ENCODE assay signal across 15 cellular contexts in the genomic region with DNA sequence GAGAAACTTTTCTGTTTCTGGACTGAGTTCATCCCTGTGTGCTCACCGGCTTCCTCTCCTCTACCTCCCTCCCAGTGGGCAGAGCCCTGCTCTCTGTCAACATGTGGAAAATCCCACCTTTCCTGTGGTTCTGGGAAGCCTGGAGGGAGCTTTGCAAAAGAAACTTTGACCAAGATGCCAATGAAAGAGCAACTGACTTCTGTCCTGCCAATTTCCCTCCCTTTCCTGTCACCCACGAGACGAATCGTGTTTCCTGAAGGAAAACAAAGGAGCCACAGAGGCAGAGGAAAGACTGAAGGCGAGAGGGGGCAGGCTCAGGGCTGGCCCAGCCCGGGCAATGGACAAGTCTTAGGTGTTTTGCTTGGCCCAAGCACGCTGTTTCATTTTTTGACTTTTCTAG.
DNase-seq lines count a peak whose midpoint lies in the region; ATAC-seq and TF ChIP-seq lines count a peak whose summit lies in the region.
"Had no signal": no experiment of that assay in that cellular context is flagged by ENCODE, and none has a peak within 500 bp of the region (broad histone marks: within the 10 kb centered on the region; RNA-seq: fewer than 3 reads in every experiment).

No MANE protein-coding gene starts in this region.

- TF ChIP-seq CTCF in gastroesophageal sphincter (IDR thresholded peaks at IDR 0.05), result no peak
- TF ChIP-seq CTCF in parathyroid adenoma (IDR thresholded peaks at IDR 0.05), result no peak
- TF ChIP-seq CTCF in GM13976 (IDR thresholded peaks at IDR 0.05; ENCODE audit: borderline replicate concordance, control extremely low read depth, extremely low read depth, insufficient read depth, missing control alignments), result no peak

- H3K4me1 ChIP-seq in gastroesophageal sphincter (peaks cover 0 to 4% (median 0%) of the 10 kb centered on the region in 3 donors), parathyroid adenoma (no peaks in the 10 kb centered on the region)

- in situ Hi-C loops in GM13976 (cut with MboI; ENCODE audit: low sequenced_read_pairs, unreplicated experiment), result no loop called here

- H3K27ac ChIP-seq in gastroesophageal sphincter, result peak overlapping the region in 3 of 4 donors; percentile 48 to 59 (median 57)
- H3K27ac ChIP-seq in parathyroid adenoma, result peak overlapping the region; percentile 59

- H3K4me2 ChIP-seq in parathyroid adenoma (ENCODE audit: low read length), result no peak overlapping the region

- no peak for TF ChIP-seq EP300 in gastroesophageal sphincter (IDR thresholded peaks at IDR 0.05)

- H3K36me3 ChIP-seq in gastroesophageal sphincter (no peaks in the 10 kb centered on the region), parathyroid adenoma (ENCODE audit: control insufficient read depth, insufficient read depth, low read length) (no peaks in the 10 kb centered on the region)
- H3K36me3 ChIP-seq: MG63 had no signal

- H2AFZ ChIP-seq in parathyroid adenoma, result no peak overlapping the region

- TF ChIP-seq POLR2A in gastroesophageal sphincter (IDR thresholded peaks at IDR 0.05), result no peak

- H3K79me2 ChIP-seq in parathyroid adenoma, result no peaks in the 10 kb centered on the region

- H3K4me3 ChIP-seq in gastroesophageal sphincter (no peak overlapping the region), parathyroid adenoma (ENCODE audit: low read depth, low read length) (no peak overlapping the region)

- peak; percentile 68 for DNase-seq in COLO829 (ENCODE audit: low spot score)
- DNase-seq in RPMI7951 (ENCODE audit: low read depth), result peak; percentile 5
- DNase-seq in GM13976 (ENCODE audit: low spot score), result no peak
- no peak for DNase-seq in NCI-H1048 (lab: John Stamatoyannopoulos, UW)
- no peak for DNase-seq in stimulated activated CD4-positive, alpha-beta T cell treated with anti-CD3 and anti-CD28 coated beads, Interleukin-4, amount 100 ng/mL, for 24 hours
- DNase-seq: caudate nucleus; CD8-positive, alpha-beta memory T cell; NCI-H187 treated with DMSO at 0.1 percent for 48 hours; stimulated activated CD4-positive, alpha-beta T cell treated with anti-CD3 and anti-CD28 coated beads, Interleukin-15, amount 100 ng/mL, for 24 hours; stimulated activated naive CD8-positive, alpha-beta T cell treated with anti-CD3 and anti-CD28 coated beads, Interleukin-15, amount 100 ng/mL, for 72 hours had no signal

- H3K27me3 ChIP-seq in gastroesophageal sphincter, result peaks cover 63% of the 10 kb centered on the region
- no peaks in the 10 kb centered on the region for H3K27me3 ChIP-seq in parathyroid adenoma (ENCODE audit: control insufficient read depth, insufficient read depth, low read length)
- H3K27me3 ChIP-seq: MG63 had no signal

- H3K9ac ChIP-seq in parathyroid adenoma, result no peak overlapping the region

- WGBS in gastroesophageal sphincter (ENCODE audit: low coverage in 1 of 2), 2 donors, result 0 to 80% methylated on average over 1 to 4 of the region's 7 CpGs

- H3K9me3 ChIP-seq in gastroesophageal sphincter (no peaks in the 10 kb centered on the region), parathyroid adenoma (ENCODE audit: control insufficient read depth, low read length) (no peaks in the 10 kb centered on the region)
- H3K9me3 ChIP-seq: MG63 had no signal

- ATAC-seq in gastroesophageal sphincter (peak; percentile 67), GM21529 (IDR thresholded peaks at IDR 0.05; ENCODE audit: unreplicated experiment) (no peak)
- ATAC-seq: activated CD4-positive, CD25-positive, alpha-beta regulatory T cell treated with anti-CD3 and anti-CD28 coated beads, Interleukin-2, amount 50 U/mL, for 24 hours had no signal

Comparison
In these comparisons a context has a peak if more than half of its experiments do, and no peak if none do; other contexts are left out.
1. DNase-seq: peak in COLO829 (single experiment) and RPMI7951 (single experiment); none in GM13976 (single experiment), NCI-H1048 (single experiment) and stimulated activated CD4-positive, alpha-beta T cell treated with anti-CD3 and anti-CD28 coated beads, Interleukin-4, amount 100 ng/mL, for 24 hours (single experiment).